ENCODE assay signal across 9 cellular contexts in the genomic region with DNA sequence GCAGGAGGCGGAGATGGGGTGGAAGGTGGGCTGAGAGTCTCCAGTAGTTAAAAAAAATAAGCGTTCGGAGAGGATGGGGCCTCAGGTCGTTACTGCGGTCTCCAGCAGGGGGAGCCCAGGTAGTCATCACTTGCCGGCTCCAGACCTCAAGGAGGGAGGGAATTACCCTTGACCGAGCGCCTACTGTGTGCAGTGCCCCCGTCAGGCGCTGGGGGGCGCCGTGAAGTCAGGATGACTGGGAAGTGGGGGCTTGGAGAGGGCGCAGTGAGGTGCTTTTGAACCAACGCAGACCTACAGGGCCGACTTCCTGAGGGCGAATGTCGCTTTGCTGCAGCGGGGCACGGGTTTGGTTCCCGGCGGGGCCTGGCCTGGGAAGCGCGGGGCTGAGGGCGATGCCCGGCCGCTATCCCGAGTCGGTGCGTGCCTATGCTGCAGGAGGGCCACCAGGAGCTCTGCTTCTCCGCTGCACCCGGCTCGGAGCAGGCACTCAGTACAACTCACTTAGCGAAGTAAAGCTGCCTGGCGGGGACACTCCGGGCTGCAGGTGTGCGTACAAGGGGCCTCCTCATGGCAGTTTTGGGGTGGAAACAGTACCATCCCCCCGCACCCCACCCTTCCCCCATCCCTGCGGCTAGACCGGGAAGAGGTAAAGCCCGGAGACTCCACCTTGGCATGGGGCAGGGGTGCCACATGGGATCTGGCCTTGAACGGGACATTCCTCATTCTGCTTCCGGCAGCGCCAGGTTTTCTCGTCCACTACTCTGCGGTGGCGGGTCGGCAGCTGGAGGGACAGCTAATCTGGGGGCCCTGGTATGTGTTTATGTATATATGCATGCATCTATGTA.
DNase-seq lines count a peak whose midpoint lies in the region; ATAC-seq, FAIRE-seq and TF ChIP-seq lines count a peak whose summit lies in the region.
"Had no signal": no experiment of that assay in that cellular context is flagged by ENCODE, and none has a peak within 500 bp of the region (broad histone marks: within the 10 kb centered on the region; RNA-seq: fewer than 3 reads in every experiment).

No MANE protein-coding gene starts in this region.

- no peaks in the 10 kb centered on the region; the same call in 1 of the 2 replicates for H4K20me1 ChIP-seq in PC-9 (ENCODE audit: insufficient read depth)

- H3K36me3 ChIP-seq in PC-9 (ENCODE audit: low read depth) (no peaks in the 10 kb centered on the region), trophoblast cell (ENCODE audit: control insufficient read depth in 1 of 2, insufficient read depth in 2 of 2, low read length in 2 of 2) (no peaks in the 10 kb centered on the region)

- H3K23ac ChIP-seq in trophoblast cell (ENCODE audit: low read length), result no peak overlapping the region

- no peak overlapping the region for H2AFZ ChIP-seq in PC-9
- no peak overlapping the region for H2AFZ ChIP-seq in trophoblast cell (ENCODE audit: insufficient read depth, low read length, poor library complexity)

- H4K91ac ChIP-seq in trophoblast cell (ENCODE audit: low read depth, low read length), result no peak overlapping the region

- H3K4me3 ChIP-seq in PC-9 (no peak overlapping the region), trophoblast cell (ENCODE audit: low read depth, low read length) (no peak overlapping the region)

- H3K4me3 Mint-ChIP-seq in activated T-cell treated with anti-CD3 and anti-CD28 coated beads, Interleukin-2, amount 50 U/mL, for 24 hours, result no peak overlapping the region
- H3K4me3 Mint-ChIP-seq: dendritic cell treated with granulocyte-macrophage colony-stimulating factor and Interleukin-4, amounts not matched to agents 40 ng/mL and 50 ng/mL, for 4 days had no signal

- no peak overlapping the region for H4K8ac ChIP-seq in trophoblast cell (ENCODE audit: low read depth, low read length)

- CTCF ChIA-PET in PC-9 (lab: Charles Lee), result interaction anchor here (0.7 to 1.8 kb wide), 2 partner anchors 13 to 51 kb away, joined by 3 to 9 read pairs; no protein-coding TSS in a partner anchor

- no peak overlapping the region for H3K9ac ChIP-seq in trophoblast cell (ENCODE audit: low read length)

- no peak overlapping the region for H2AK5ac ChIP-seq in trophoblast cell (ENCODE audit: low read length)

- no peak overlapping the region for H3K4ac ChIP-seq in trophoblast cell (ENCODE audit: low read depth, low read length)

- no peak for FAIRE-seq in D721Med (lab: Jason Lieb, UNC)

- no peak overlapping the region for H2BK12ac ChIP-seq in trophoblast cell (ENCODE audit: low read length)

- H2BK5ac ChIP-seq in trophoblast cell (ENCODE audit: low read depth, low read length, poor library complexity), result no peak overlapping the region

- no CpG with 5 or more reads among the region's 47 CpGs for WGBS in trophoblast cell (ENCODE audit: extremely low coverage, insufficient coverage, insufficient read length)

- H3K9me3 ChIP-seq in PC-9 (ENCODE audit: insufficient read depth, low read depth) (no peaks in the 10 kb centered on the region), trophoblast cell (ENCODE audit: insufficient read depth, low read depth, low read length) (peaks cover 5% of the 10 kb centered on the region)

- H3K27me3 ChIP-seq in PC-9 (ENCODE audit: insufficient read depth, low read depth) (peaks cover 68% of the 10 kb centered on the region), trophoblast cell (ENCODE audit: insufficient read depth, low read length) (peaks cover 47% of the 10 kb centered on the region)

- DNase-seq in D721Med (ENCODE audit: insufficient read length, low spot score) (peak; percentile 96), HT1080 (ENCODE audit: low read depth) (peak; percentile 72), PC-9 (peak; percentile 56 to 60), fibroblast of the conjunctiva (ENCODE audit: low read depth) (peak; percentile 48), trophoblast cell (peak; percentile 66 to 80), OCI-M2 (lab: John Stamatoyannopoulos, UW; ENCODE audit: unreplicated experiment) (no peak)
- peak; percentile 83 for DNase-seq in activated T-cell treated with anti-CD3 and anti-CD28 coated beads, Interleukin-2, amount 50 U/mL, for 24 hours

- intact Hi-C loops in PC-9 (cut with micrococcal nuclease; ENCODE audit: unreplicated experiment), result loop anchor here (1.0 kb wide), 2 partner anchors 56 to 59 kb away; no protein-coding TSS in a partner anchor

- POLR2A ChIA-PET in PC-9 (lab: Charles Lee; ENCODE audit: unreplicated experiment), result no interaction called here

- H3K9me3 Mint-ChIP-seq in activated T-cell treated with anti-CD3 and anti-CD28 coated beads, Interleukin-2, amount 50 U/mL, for 24 hours, result no peaks in the 10 kb centered on the region
- H3K9me3 Mint-ChIP-seq: dendritic cell treated with granulocyte-macrophage colony-stimulating factor and Interleukin-4, amounts not matched to agents 40 ng/mL and 50 ng/mL, for 4 days had no signal

- H4K12ac ChIP-seq in trophoblast cell (ENCODE audit: low read depth, low read length), result no peak overlapping the region

- H3K36me3 Mint-ChIP-seq in activated T-cell treated with anti-CD3 and anti-CD28 coated beads, Interleukin-2, amount 50 U/mL, for 24 hours (ENCODE audit: low read depth), result no peaks in the 10 kb centered on the region

- H3K4me1 Mint-ChIP-seq in activated T-cell treated with anti-CD3 and anti-CD28 coated beads, Interleukin-2, amount 50 U/mL, for 24 hours (ENCODE audit: low read depth), result peaks cover 8% of the 10 kb centered on the region

- no peaks in the 10 kb centered on the region for H3K9me2 ChIP-seq in PC-9 (ENCODE audit: insufficient read depth)

- H2BK120ac ChIP-seq in trophoblast cell (ENCODE audit: insufficient read depth, low read length, poor library complexity), result no peak overlapping the region

- peak; percentile 72 for ATAC-seq in GM21360 (IDR thresholded peaks at IDR 0.05; ENCODE audit: unreplicated experiment)

- no peaks in the 10 kb centered on the region for H3K4me1 ChIP-seq in PC-9 (replicated peaks; ENCODE audit: insufficient read depth)
- peaks cover 0 to 2% of the 10 kb centered on the region in 2 experiments for H3K4me1 ChIP-seq in trophoblast cell (ENCODE audit: control insufficient read depth in 1 of 2, insufficient read depth in 2 of 2, low read length in 2 of 2)

- H3F3A ChIP-seq in PC-9 (ENCODE audit: insufficient read depth, low read depth), result no peaks in the 10 kb centered on the region

- no peak overlapping the region for H3K27ac ChIP-seq in PC-9
- no peak overlapping the region for H3K27ac ChIP-seq in trophoblast cell (ENCODE audit: low read depth, low read length)

- H3K27me3 Mint-ChIP-seq in activated T-cell treated with anti-CD3 and anti-CD28 coated beads, Interleukin-2, amount 50 U/mL, for 24 hours, result peaks cover 96% of the 10 kb centered on the region

- H3K14ac ChIP-seq in trophoblast cell (ENCODE audit: low read length), result no peak overlapping the region

- H3K79me2 ChIP-seq in PC-9 (ENCODE audit: low read depth) (no peaks in the 10 kb centered on the region), trophoblast cell (ENCODE audit: control insufficient read depth, insufficient read depth, low read length, poor library complexity) (no peaks in the 10 kb centered on the region)

- no peak overlapping the region for H3K4me2 ChIP-seq in PC-9
- no peak overlapping the region for H3K4me2 ChIP-seq in trophoblast cell (ENCODE audit: low read length)

- no TSS peak for BruUV-seq in PC-9 (replicated peaks; lab: Mats Ljungman, UMichigan)

- no peak overlapping the region for H3K18ac ChIP-seq in trophoblast cell (ENCODE audit: low read length)

- H3K79me1 ChIP-seq in trophoblast cell (ENCODE audit: low read length), result no peaks in the 10 kb centered on the region

- TF ChIP-seq CTCF in D721Med (IDR thresholded peaks at IDR 0.05; ENCODE audit: insufficient read depth, missing control alignments), result peak; percentile 71
- TF ChIP-seq CTCF in PC-9 (conservative IDR thresholded peaks at IDR 0.05), result peak; percentile 94

- no peak overlapping the region for H3K27ac Mint-ChIP-seq in activated T-cell treated with anti-CD3 and anti-CD28 coated beads, Interleukin-2, amount 50 U/mL, for 24 hours
- H3K27ac Mint-ChIP-seq: dendritic cell treated with granulocyte-macrophage colony-stimulating factor and Interleukin-4, amounts not matched to agents 40 ng/mL and 50 ng/mL, for 4 days had no signal
